8 cellular contexts compared by ENCODE assay signal in the genomic region with DNA sequence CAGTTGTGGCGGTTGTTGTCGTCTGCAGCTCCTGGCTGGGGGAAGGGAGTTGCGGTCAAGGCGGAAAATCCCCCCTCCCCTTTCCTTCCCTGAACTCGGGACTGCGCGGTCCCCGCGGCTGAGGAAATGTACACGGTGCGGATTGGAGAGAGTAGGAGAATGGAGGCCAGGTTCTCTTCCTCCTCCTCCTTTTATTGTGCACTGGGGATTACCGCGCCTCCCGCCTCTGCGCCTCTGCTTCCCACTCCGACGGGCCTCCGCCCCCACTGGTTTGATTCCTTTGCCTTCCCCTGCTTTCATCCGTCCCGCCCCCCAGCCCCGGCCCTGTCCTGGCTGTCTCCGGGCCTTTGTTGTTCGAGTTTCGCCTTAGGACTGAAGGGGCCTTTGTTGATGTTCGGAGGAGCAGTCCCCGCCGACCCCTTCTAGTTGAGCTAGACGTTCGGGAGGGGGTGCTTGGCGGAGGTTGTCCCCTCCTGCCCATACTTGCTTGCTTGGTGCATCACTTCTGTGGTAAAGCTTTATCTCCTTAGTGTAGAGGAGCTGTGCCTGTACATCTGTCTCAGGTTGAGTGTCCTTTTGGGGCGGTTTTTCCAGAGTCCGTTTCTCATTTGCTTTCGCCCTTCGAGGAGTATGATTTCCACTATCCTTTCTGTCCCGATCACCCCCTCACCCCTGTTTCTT. TPM values are rescaled to one million over a fixed set of nuclear protein-coding genes. Genes with fewer than 3 reads are reported as not detected.
A peak's percentile ranks its signal among the peaks of the same experiment; 100 is the strongest.
DNase-seq lines count a peak whose midpoint lies in the region; ATAC-seq, FAIRE-seq and TF ChIP-seq lines count a peak whose summit lies in the region.

No MANE protein-coding gene starts in this region.

- intact Hi-C loops in endothelial cell of umbilical vein (cut with micrococcal nuclease) = loop anchor here (1.0 to 10.0 kb wide), 6 partner anchors 166 to 1929 kb away; a partner anchor contains a TSS

- CTCF ChIA-PET in endothelial cell of umbilical vein (lab: Charles Lee) = interaction anchor here (1.0 to 1.5 kb wide), 2 partner anchors 16 to 77 kb away, joined by 3 to 4 read pairs; no protein-coding TSS in a partner anchor

- TF ChIP-seq POLR2A in endothelial cell of umbilical vein (IDR thresholded peaks at IDR 0.05; ENCODE audit: low read depth, low read length) = no peak

- H4K20me1 ChIP-seq in DND-41 (ENCODE audit: insufficient read depth, low read length) = peaks cover 44% of the 10 kb centered on the region
- H4K20me1 ChIP-seq in GM23248 (ENCODE audit: insufficient read depth) = peaks cover 19% of the 10 kb centered on the region; the same call in 1 of the 2 replicates
- peaks cover 2% of the 10 kb centered on the region for H4K20me1 ChIP-seq in endothelial cell of umbilical vein (replicated peaks; ENCODE audit: control insufficient read depth, extremely low read depth, insufficient read depth, low read length)

- H3K79me2 ChIP-seq in DND-41 (ENCODE audit: insufficient read depth, low read length) = peaks cover 73% of the 10 kb centered on the region
- peaks cover 70% of the 10 kb centered on the region for H3K79me2 ChIP-seq in GM23248 (ENCODE audit: insufficient read depth)
- H3K79me2 ChIP-seq in endothelial cell of umbilical vein (ENCODE audit: control insufficient read depth, insufficient read depth, low read length) = peaks cover 60% of the 10 kb centered on the region

- peak; percentile 47 for FAIRE-seq in endothelial cell of umbilical vein (lab: Jason Lieb, UNC)

- ATAC-seq in DND-41 (ENCODE audit: insufficient read depth, low read depth) = peak; percentile 43

- in situ Hi-C loops in GM23248 (cut with MboI) = no loop called here

- peak overlapping the region; percentile 57 to 83 for H3K4me3 ChIP-seq in DND-41 (ENCODE audit: low read depth in 1 of 2, low read length in 2 of 2)
- peak overlapping the region; percentile 84 for H3K4me3 ChIP-seq in GM23248
- H3K4me3 ChIP-seq in endothelial cell of umbilical vein (replicated peaks in 1 of 3; ENCODE audit: insufficient read depth in 1 of 3, low read depth in 1 of 3, low read length in 3 of 3) = peak overlapping the region; percentile 60 to 91 (median 66)
- peak overlapping the region; percentile 64 for H3K4me3 ChIP-seq in mononuclear cell (ENCODE audit: low read length)

- H3K4me2 ChIP-seq in DND-41 (ENCODE audit: insufficient read depth, low read length) (peak overlapping the region; percentile 75), GM23248 (ENCODE audit: unreplicated experiment) (peak overlapping the region; percentile 89), endothelial cell of umbilical vein (ENCODE audit: insufficient read depth, low read length) (peak overlapping the region; percentile 98)

- TF ChIP-seq CTCF in DND-41 (IDR thresholded peaks at IDR 0.05; ENCODE audit: borderline replicate concordance, extremely low read depth, low read length, poor library complexity, severe bottlenecking) (peak; percentile 1), endothelial cell of umbilical vein (IDR thresholded peaks at IDR 0.05; ENCODE audit: extremely low read depth in 1 of 2, insufficient read depth in 1 of 2, low read depth in 1 of 2, low read length in 2 of 2) (no peak)

- peak overlapping the region; percentile 99 for H3K27ac ChIP-seq in DND-41 (ENCODE audit: low read length)
- H3K27ac ChIP-seq in GM23248 = peak overlapping the region; percentile 93
- peak overlapping the region; percentile 96 for H3K27ac ChIP-seq in endothelial cell of umbilical vein (ENCODE audit: insufficient read depth, low read depth, low read length)

- 0 to 2% methylated on average over 17 to 35 of the region's 35 CpGs for WGBS in GM23248 (ENCODE audit: low coverage in 1 of 2, low lambda C conversion rate in 2 of 2, missing lambda C conversion rate in 2 of 2), 2 experiments

- BruUV-seq in endothelial cell of umbilical vein (replicated peaks; lab: Mats Ljungman, UMichigan) = no TSS peak

- POLR2A ChIA-PET in endothelial cell of umbilical vein (lab: Charles Lee) = no interaction called here

- DNase-seq in DND-41 (no peak), GM23248 (peak; percentile 83), NCI-H2171 (lab: John Stamatoyannopoulos, UW) (peak; percentile 10), endothelial cell of umbilical vein (ENCODE audit: low read depth, low spot score) (peak; percentile 57), cerebellar nuclear complex (lab: John Stamatoyannopoulos, UW) (no peak)
- DNase-seq in activated CD8-positive, alpha-beta memory T cell treated with anti-CD3 and anti-CD28 coated beads for 24 hours = peak; percentile 78
- DNase-seq in stimulated activated CD8-positive, alpha-beta memory T cell treated with anti-CD3 and anti-CD28 coated beads, Interleukin-4, amount 100 ng/mL, for 48 hours = peak; percentile 70

- dilution Hi-C loops in endothelial cell of umbilical vein (cut with MboI; ENCODE audit: extremely low pct_ligation_motif_present, low sequenced_read_pairs) = no loop called here

- H3K9me2 ChIP-seq in GM23248 (ENCODE audit: insufficient read depth) = no peaks in the 10 kb centered on the region

- H3K9ac ChIP-seq in DND-41 (ENCODE audit: low read depth, low read length) (peak overlapping the region; percentile 79), GM23248 (peak overlapping the region; percentile 88), endothelial cell of umbilical vein (replicated peaks; ENCODE audit: extremely low read depth, insufficient read depth, low read length) (peak overlapping the region; percentile 97)

- H3K9me3 ChIP-seq in DND-41 (ENCODE audit: insufficient read depth, low read length, severe bottlenecking) (no peaks in the 10 kb centered on the region), GM23248 (ENCODE audit: low read depth) (no peaks in the 10 kb centered on the region), endothelial cell of umbilical vein (replicated peaks; ENCODE audit: control insufficient read depth, insufficient read depth, low read length) (no peaks in the 10 kb centered on the region), mononuclear cell (ENCODE audit: low read depth, low read length) (no peaks in the 10 kb centered on the region)

- H3K27me3 ChIP-seq in DND-41 (ENCODE audit: insufficient read depth, low read length, poor library complexity) (no peaks in the 10 kb centered on the region), GM23248 (replicated peaks; ENCODE audit: insufficient read depth) (no peaks in the 10 kb centered on the region), endothelial cell of umbilical vein (ENCODE audit: control insufficient read depth in 2 of 2, insufficient read depth in 2 of 2, low read length in 2 of 2) (no peaks in the 10 kb centered on the region), mononuclear cell (ENCODE audit: insufficient read depth, low read length) (no peaks in the 10 kb centered on the region)

- no peaks in the 10 kb centered on the region for H3K9me1 ChIP-seq in endothelial cell of umbilical vein (replicated peaks; ENCODE audit: control insufficient read depth, extremely low read depth, insufficient read depth, low read length)

- H3K4me1 ChIP-seq in DND-41 (ENCODE audit: insufficient read depth, low read length) (peaks cover 42% of the 10 kb centered on the region), GM23248 (ENCODE audit: insufficient read depth) (peaks cover 38% of the 10 kb centered on the region), endothelial cell of umbilical vein (ENCODE audit: control insufficient read depth, extremely low read depth, insufficient read depth, low read length) (peaks cover 35% of the 10 kb centered on the region), mononuclear cell (ENCODE audit: insufficient read depth, low read length) (peaks cover 42% of the 10 kb centered on the region)

- peaks cover 37% of the 10 kb centered on the region for H3F3A ChIP-seq in GM23248 (ENCODE audit: insufficient read depth)

- H3K36me3 ChIP-seq in DND-41 (ENCODE audit: insufficient read depth, low read length) = peaks cover 9% of the 10 kb centered on the region; the same call in 1 of the 2 replicates
- 0 out of 2 replicates have a peak, but pooled peaks cover 3% of the 10 kb centered on the region for H3K36me3 ChIP-seq in GM23248 (ENCODE audit: low read depth)
- no peaks in the 10 kb centered on the region for H3K36me3 ChIP-seq in endothelial cell of umbilical vein (ENCODE audit: control insufficient read depth in 2 of 2, extremely low read depth in 1 of 2, insufficient read depth in 2 of 2, low read length in 2 of 2)

- H2AFZ ChIP-seq in DND-41 (ENCODE audit: low read depth, low read length) (peak overlapping the region; percentile 99), GM23248 (peak overlapping the region; percentile 93), endothelial cell of umbilical vein (ENCODE audit: low read depth, low read length) (peak overlapping the region; percentile 99)

TF ChIP-seq in endothelial cell of umbilical vein, 7 proteins besides CTCF, POLR2A, EP300 and RAD21:
- TF ChIP-seq JUN (IDR thresholded peaks at IDR 0.05; ENCODE audit: borderline replicate concordance, insufficient read depth, insufficient read length, low read depth) = no peak

RNA-seq across cellular contexts. Expression of a gene that starts 0.7 kb away (rescaled TPM):
- 14.1 and 31.5 TPM in 2 replicates for total RNA-seq in GM23248 (2014; rRNA removed; shearing (Covaris generic))
- polyA plus RNA-seq in GM23248 (2016; fragmentation: Nextera tagmentation; extraction: Ambion mirVana) (17.9 and 21.7 TPM in 2 replicates), endothelial cell of umbilical vein (3.2 and 3.5 TPM in 2 replicates)
- total RNA-seq in endothelial cell of umbilical vein (23.8 and 24.9 TPM in 2 replicates), mononuclear cell (134 TPM)
- polyA plus RNA-seq in endothelial cell of umbilical vein (2011; cell fraction: cytosol; rRNA removed) = 2.6 and 3.0 TPM in 2 replicates
- 32.3 and 42.4 TPM in 2 replicates for polyA plus RNA-seq in endothelial cell of umbilical vein (2011; cell fraction: nucleus; rRNA removed)
- polyA plus RNA-seq in endothelial cell of umbilical vein (2012) = 5.5 and 6.7 TPM in 2 replicates
- 35.7 and 38.7 TPM in 2 replicates for polyA minus RNA-seq in endothelial cell of umbilical vein
- 8.1 TPM for polyA minus RNA-seq in endothelial cell of umbilical vein (2011; cell fraction: cytosol; rRNA and poly(A)+ RNA removed)
- polyA minus RNA-seq in endothelial cell of umbilical vein (2011; cell fraction: nucleus; rRNA and poly(A)+ RNA removed) = 110 and 139 TPM in 2 replicates

Comparison
In these comparisons a context has a peak if more than half of its experiments do, and no peak if none do; other contexts are left out.
1. DNase-seq: peak in GM23248 (single experiment), NCI-H2171 (single experiment), activated CD8-positive, alpha-beta memory T cell treated with anti-CD3 and anti-CD28 coated beads for 24 hours (single experiment), endothelial cell of umbilical vein (single experiment) and stimulated activated CD8-positive, alpha-beta memory T cell treated with anti-CD3 and anti-CD28 coated beads, Interleukin-4, amount 100 ng/mL, for 48 hours (single experiment); none in DND-41 (single experiment) and cerebellar nuclear complex (0 of 2).
2. Peak in every context shown above with its lines, with median percentiles within 50 percentile points of each other: H2AFZ ChIP-seq, H3K27ac ChIP-seq, H3K4me2 ChIP-seq, H3K4me3 ChIP-seq and H3K9ac ChIP-seq.